ENCODE assay signal across 24 cellular contexts in genomic region chr7:29306276-29307036, GRCh38.
"Had no signal": no experiment of that assay in that cellular context is flagged by ENCODE, and none has a peak within 500 bp of the region (broad histone marks: within the 10 kb centered on the region; RNA-seq: fewer than 3 reads in every experiment).

No MANE protein-coding gene starts in this region.

- H3K9ac ChIP-seq: parathyroid adenoma had no signal

- H2AFZ ChIP-seq: hepatocyte, parathyroid adenoma had no signal

- H3K79me2 ChIP-seq: hepatocyte, parathyroid adenoma had no signal

- DNase-seq: activated CD4-positive, alpha-beta T cell treated with anti-CD3 and anti-CD28 coated beads for 1 hour; activated CD8-positive, alpha-beta memory T cell treated with anti-CD3 and anti-CD28 coated beads for 24 hours; activated CD8-positive, alpha-beta memory T cell treated with anti-CD3 and anti-CD28 coated beads, Interleukin-2, amount 50 U/mL, for 4 hours; activated T-cell treated with anti-CD3 and anti-CD28 coated beads, Interleukin-2, amount 50 U/mL, for 24 hours; colonic mucosa; endodermal cell; immature natural killer cell; naive B cell; nucleus accumbens; right lobe of liver; small intestine; stimulated activated CD4-positive, alpha-beta T cell treated with anti-CD3 and anti-CD28 coated beads, Interleukin-2, amount 100 ng/mL, for 24 hours; stomach; T-helper 1 cell; T-helper 9 cell; testis had no signal

- H3K4me1 ChIP-seq: ascending aorta, colonic mucosa, parathyroid adenoma, right lobe of liver, stomach, testis, vagina had no signal

- H3K9me3 ChIP-seq: ascending aorta, colonic mucosa, right lobe of liver, testis, vagina had no signal

- H3K27me3 ChIP-seq: ascending aorta, colonic mucosa, hepatocyte, right lobe of liver, stomach, testis, vagina had no signal

- H3K4me3 ChIP-seq: ascending aorta, colonic mucosa, hepatocyte, right lobe of liver, stomach, testis, vagina had no signal

- H3K27ac ChIP-seq: ascending aorta, colonic mucosa, epithelial cell of prostate, hepatocyte, parathyroid adenoma, right lobe of liver, stomach, testis, vagina had no signal

- ATAC-seq: activated naive CD4-positive, alpha-beta T cell treated with anti-CD3 and anti-CD28 coated beads, Interleukin-2, amount 50 U/mL, for 72 hours; activated T-helper 17 cell treated with anti-CD3 and anti-CD28 coated beads, Interleukin-2, amount 50 U/mL, for 72 hours; right lobe of liver; stimulated activated effector memory CD8-positive, alpha-beta T cell treated with anti-CD3 and anti-CD28 coated beads, Interleukin-12 subunit alpha, Interleukin-12 subunit beta, amount 100 ng/mL, for 72 hours had no signal

- H3K36me3 ChIP-seq: ascending aorta, colonic mucosa, right lobe of liver, stomach, vagina had no signal

- FAIRE-seq: small intestine had no signal

- H3K4me2 ChIP-seq: hepatocyte had no signal
